In genomic region chr18:55401638-55402191, GRCh38 we compare ENCODE assay signal across 9 cellular contexts.
DNase-seq lines count a peak whose midpoint lies in the region; ATAC-seq and TF ChIP-seq lines count a peak whose summit lies in the region.
"Had no signal": no experiment of that assay in that cellular context is flagged by ENCODE, and none has a peak within 500 bp of the region (broad histone marks: within the 10 kb centered on the region; RNA-seq: fewer than 3 reads in every experiment).

No MANE protein-coding gene starts in this region.

- CTCF ChIA-PET in CD4-positive, alpha-beta T cell (lab: Charles Lee) = no interaction called here

- POLR2A ChIA-PET in CD4-positive, alpha-beta T cell (lab: Charles Lee) = no interaction called here

- TF ChIP-seq CTCF in fibroblast of villous mesenchyme (IDR thresholded peaks at IDR 0.05; ENCODE audit: insufficient read depth, low read depth, low read length) = no peak
- TF ChIP-seq CTCF in neural progenitor cell (IDR thresholded peaks at IDR 0.05) = no peak
- TF ChIP-seq CTCF in CD4-positive, alpha-beta T cell (IDR thresholded peaks at IDR 0.05) = no peak

- H3K27me3 Mint-ChIP-seq in neural progenitor cell (ENCODE audit: insufficient read depth, low read depth) = peaks cover 3% of the 10 kb centered on the region
- H3K27me3 Mint-ChIP-seq in CD4-positive, alpha-beta T cell = no peaks in the 10 kb centered on the region

- peak overlapping the region; percentile 72 for H3K4me3 Mint-ChIP-seq in neural progenitor cell
- H3K4me3 Mint-ChIP-seq in CD4-positive, alpha-beta T cell = no peak overlapping the region

- peaks cover 81% of the 10 kb centered on the region for H4K20me1 ChIP-seq in neural progenitor cell (ENCODE audit: low read depth)

- H2AFZ ChIP-seq in neural progenitor cell (replicated peaks) = no peak overlapping the region

- no peaks in the 10 kb centered on the region for H3K27me3 ChIP-seq in neural progenitor cell
- H3K27me3 ChIP-seq in CD4-positive, alpha-beta T cell (ENCODE audit: control insufficient read depth, insufficient read depth, low read length) = no peaks in the 10 kb centered on the region

- ATAC-seq in HG02571 (IDR thresholded peaks at IDR 0.05; ENCODE audit: unreplicated experiment) = no peak
- ATAC-seq in CD4-positive, alpha-beta T cell (ENCODE audit: poor library complexity) = no peak

- peaks cover 62% of the 10 kb centered on the region for H3K4me1 ChIP-seq in neural progenitor cell

- no peak overlapping the region for H3K9ac ChIP-seq in neural progenitor cell

- no peaks in the 10 kb centered on the region for H3K36me3 ChIP-seq in neural progenitor cell

- peak overlapping the region; percentile 25 for H3K4me2 ChIP-seq in neural progenitor cell

- peaks cover 3% of the 10 kb centered on the region for H3K36me3 Mint-ChIP-seq in neural progenitor cell
- no peaks in the 10 kb centered on the region for H3K36me3 Mint-ChIP-seq in CD4-positive, alpha-beta T cell (ENCODE audit: low read depth)

- peak overlapping the region; percentile 91 for H3K27ac Mint-ChIP-seq in neural progenitor cell
- H3K27ac Mint-ChIP-seq in CD4-positive, alpha-beta T cell = no peak overlapping the region

- intact Hi-C loops in CD4-positive, alpha-beta T cell (cut with DNase I, micrococcal nuclease) = no loop called here

- H3K4me3 ChIP-seq in fibroblast of villous mesenchyme (ENCODE audit: low read depth, low read length) (peak overlapping the region; percentile 55), neural progenitor cell (no peak overlapping the region)

- DNase-seq in A172 (ENCODE audit: low spot score) (peak; percentile 65), RPMI7951 (ENCODE audit: low read depth) (peak; percentile 76), fibroblast of villous mesenchyme (ENCODE audit: low read depth) (peak; percentile 89), neural progenitor cell (ENCODE audit: low spot score) (peak; percentile 68), NCI-H1417 treated with DMSO at 0.1 percent for 48 hours (lab: John Stamatoyannopoulos, UW) (no peak)
- no peak for DNase-seq in activated CD4-positive, alpha-beta T cell treated with anti-CD3 and anti-CD28 coated beads, Interleukin-2, amount 50 U/mL, for 1 hour
- no peak for DNase-seq in CD4-positive, alpha-beta T cell
- DNase-seq: KBM-7 had no signal

- no peaks in the 10 kb centered on the region for H3K9me3 Mint-ChIP-seq in neural progenitor cell
- H3K9me3 Mint-ChIP-seq in CD4-positive, alpha-beta T cell = no peaks in the 10 kb centered on the region

- H3K4me1 Mint-ChIP-seq in neural progenitor cell = peaks cover 58% of the 10 kb centered on the region
- no peaks in the 10 kb centered on the region for H3K4me1 Mint-ChIP-seq in CD4-positive, alpha-beta T cell (ENCODE audit: low read depth)

- H3F3A ChIP-seq in neural progenitor cell (ENCODE audit: low read depth) = peaks cover 4% of the 10 kb centered on the region

- H3K27ac ChIP-seq in neural progenitor cell = peak overlapping the region; percentile 32
- no peak overlapping the region for H3K27ac ChIP-seq in CD4-positive, alpha-beta T cell (ENCODE audit: low read depth, low read length)

- H3K9me3 ChIP-seq in neural progenitor cell (ENCODE audit: low read depth) = no peaks in the 10 kb centered on the region
- no peaks in the 10 kb centered on the region for H3K9me3 ChIP-seq in CD4-positive, alpha-beta T cell (ENCODE audit: control insufficient read depth, low read length)

- peaks cover 97% of the 10 kb centered on the region for H3K79me2 ChIP-seq in neural progenitor cell (ENCODE audit: low read depth)

Comparison
In these comparisons a context has a peak if more than half of its experiments do, and no peak if none do; other contexts are left out.
1. DNase-seq: peak in A172 (single experiment), RPMI7951 (single experiment), fibroblast of villous mesenchyme (single experiment) and neural progenitor cell (single experiment); none in activated CD4-positive, alpha-beta T cell treated with anti-CD3 and anti-CD28 coated beads, Interleukin-2, amount 50 U/mL, for 1 hour (single experiment), NCI-H1417 treated with DMSO at 0.1 percent for 48 hours (single experiment) and CD4-positive, alpha-beta T cell (0 of 10).